ENCODE assay signal across 8 cellular contexts in the genomic region with DNA sequence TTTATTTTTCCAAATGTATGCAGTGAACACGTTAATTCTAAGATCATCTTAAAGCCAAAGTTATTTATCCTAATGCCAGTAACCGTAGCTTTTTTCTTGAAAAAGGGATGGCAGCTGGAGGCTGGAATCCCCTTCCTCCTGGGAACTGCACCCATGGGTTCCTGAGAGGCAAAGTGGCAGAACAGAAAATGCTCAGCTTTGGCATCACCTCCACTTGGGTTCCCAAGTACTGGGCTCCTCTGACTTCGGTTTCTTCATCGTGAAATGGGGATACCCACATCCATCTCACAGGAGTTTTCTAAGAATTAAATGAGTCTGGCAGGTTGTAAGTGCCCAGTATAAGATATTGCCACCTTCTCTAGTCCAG. TPM values are rescaled to one million over a fixed set of nuclear protein-coding genes. Genes with fewer than 3 reads are reported as not detected.
DNase-seq lines count a peak whose midpoint lies in the region; ATAC-seq, FAIRE-seq and TF ChIP-seq lines count a peak whose summit lies in the region.

No MANE protein-coding gene starts in this region.

- 56% methylated on average over 4 of the region's 4 CpGs for WGBS in hepatocyte (ENCODE audit: low lambda C conversion rate, missing lambda C conversion rate)

- TF ChIP-seq CTCF in hepatocyte (IDR thresholded peaks at IDR 0.05; ENCODE audit: poor library complexity): no peak

- no peak for TF ChIP-seq POLR2A in GM12891 (IDR thresholded peaks at IDR 0.05; ENCODE audit: low read depth, low read length)

- H3K79me2 ChIP-seq in hepatocyte: no peaks in the 10 kb centered on the region

- CTCF ChIA-PET in T-cell (lab: Charles Lee): interaction anchor here (0.6 to 1.1 kb wide), 2 partner anchors 73 to 1325 kb away, joined by 4 read pairs; a partner anchor contains a TSS

- H3K9me3 Mint-ChIP-seq in T-cell: no peaks in the 10 kb centered on the region

- H3K4me3 ChIP-seq in hepatocyte: peak overlapping the region; percentile 16
- peak overlapping the region; percentile 71 to 83 (median 78) for H3K4me3 ChIP-seq in subcutaneous abdominal adipose tissue (ENCODE audit: low read depth in 1 of 5, low read length in 5 of 5)

- POLR2A ChIA-PET in T-cell (lab: Charles Lee): no interaction called here

- H4K20me1 ChIP-seq in hepatocyte (ENCODE audit: insufficient read depth, poor library complexity, severe bottlenecking): no peaks in the 10 kb centered on the region

- peak overlapping the region; percentile 72 for H2AFZ ChIP-seq in hepatocyte

- H3K27ac ChIP-seq in hepatocyte (no peak overlapping the region), subcutaneous abdominal adipose tissue (ENCODE audit: low read depth, low read length) (no peak overlapping the region)

- no peaks in the 10 kb centered on the region for H3K27me3 ChIP-seq in hepatocyte
- no peaks in the 10 kb centered on the region for H3K27me3 ChIP-seq in subcutaneous abdominal adipose tissue (ENCODE audit: control insufficient read depth in 5 of 5, insufficient read depth in 4 of 5, low read length in 5 of 5)

- H3K4me1 ChIP-seq in hepatocyte (ENCODE audit: insufficient read depth) (no peaks in the 10 kb centered on the region), subcutaneous abdominal adipose tissue (ENCODE audit: control insufficient read depth in 5 of 5, insufficient read depth in 5 of 5, low read length in 5 of 5) (peaks cover 0 to 12% (median 8%) of the 10 kb centered on the region in 5 donors)

- no peak for DNase-seq in GM12891 (ENCODE audit: insufficient read length, low spot score)
- DNase-seq in T-cell: no peak
- DNase-seq in hepatocyte (ENCODE audit: low spot score): no peak
- DNase-seq in SKM-1 (lab: John Stamatoyannopoulos, UW; ENCODE audit: unreplicated experiment): no peak
- DNase-seq in midbrain (lab: John Stamatoyannopoulos, UW): no peak

- peak overlapping the region; percentile 79 to 83 (median 80) for H3K4me3 Mint-ChIP-seq in T-cell

- H3K9me3 ChIP-seq in hepatocyte (ENCODE audit: low read depth): no peaks in the 10 kb centered on the region
- no peaks in the 10 kb centered on the region for H3K9me3 ChIP-seq in subcutaneous abdominal adipose tissue (ENCODE audit: control insufficient read depth in 5 of 5, low read length in 5 of 5)

- peak overlapping the region; percentile 84 to 86 for H3K27ac Mint-ChIP-seq in T-cell

- H3K36me3 Mint-ChIP-seq in T-cell: no peaks in the 10 kb centered on the region

- peaks cover 17 to 26% (median 20%) of the 10 kb centered on the region in 3 donors for H3K4me1 Mint-ChIP-seq in T-cell

- H3K36me3 ChIP-seq in hepatocyte (replicated peaks; ENCODE audit: insufficient read depth, low read depth) (no peaks in the 10 kb centered on the region), subcutaneous abdominal adipose tissue (ENCODE audit: control insufficient read depth in 5 of 5, insufficient read depth in 5 of 5, low read length in 5 of 5) (no peaks in the 10 kb centered on the region)

- H3K4me2 ChIP-seq in hepatocyte: peak overlapping the region; percentile 86

- ATAC-seq in HG02571 (IDR thresholded peaks at IDR 0.05; ENCODE audit: unreplicated experiment) (peak; percentile 31), T-cell (replicated peaks in 1 of 4) (peak in 3 of 4 experiments; percentile 13 to 27 (median 14)), GM19467 (IDR thresholded peaks at IDR 0.05; ENCODE audit: unreplicated experiment) (no peak)

- H3K27me3 Mint-ChIP-seq in T-cell: peaks cover 0 to 1% of the 10 kb centered on the region in 2 donors

- FAIRE-seq in GM12891 (lab: Jason Lieb, UNC): peak; percentile 23

- H3K9ac ChIP-seq in subcutaneous abdominal adipose tissue (ENCODE audit: low read length in 5 of 5): peak overlapping the region in 4 of 5 donors; percentile 25 to 80 (median 72)

- no peaks in the 10 kb centered on the region for H3K9me2 ChIP-seq in hepatocyte (replicated peaks; ENCODE audit: insufficient read depth)

TF ChIP-seq in GM12891, 5 proteins besides CTCF, POLR2A, EP300 and RAD21:
- TF ChIP-seq TAF1 (IDR thresholded peaks at IDR 0.05; ENCODE audit: low read depth, low read length) (no peak), PAX5 (IDR thresholded peaks at IDR 0.05; ENCODE audit: insufficient read depth, low read length, severe bottlenecking) (no peak), POU2F2 (IDR thresholded peaks at IDR 0.05; ENCODE audit: low read depth, low read length) (no peak), SPI1 (IDR thresholded peaks at IDR 0.05; ENCODE audit: low read depth, low read length) (no peak), POLR2AphosphoS5 (IDR thresholded peaks at IDR 0.05; ENCODE audit: low read depth, low read length) (no peak)
TF ChIP-seq in GM12891: peak in this region for 0.

RNA-seq across cellular contexts. Expression of a gene that starts 6.2 kb away (rescaled TPM):
- 0.05 TPM for polyA plus RNA-seq in GM12891 (2012; ENCODE audit: low read depth, missing spikeins)
- 1 to 10 TPM in 3 of 5 donors, under 1 TPM in 2; 0.47 to 2.7 (median 1.3) TPM for total RNA-seq in T-cell
- not detected in 2 replicates for total RNA-seq in hepatocyte
- 0.07 TPM in 1 of 2 replicates, not detected in the other for polyA plus RNA-seq in hepatocyte

RNA-seq across cellular contexts. Expression of a gene that starts 18.7 kb away (rescaled TPM):
- not detected for polyA plus RNA-seq in GM12891 (2012; ENCODE audit: low read depth, missing spikeins)
- under 1 TPM in 2 of 5 donors, not detected in 3; 0.63 to 0.93 TPM for total RNA-seq in T-cell
- total RNA-seq in hepatocyte: not detected in 2 replicates
- polyA plus RNA-seq in hepatocyte: not detected in 2 replicates

RNA-seq across cellular contexts. Expression of a gene that starts 26.0 kb away (rescaled TPM):
- polyA plus RNA-seq in GM12891 (2012; ENCODE audit: low read depth, missing spikeins): not detected
- not detected for total RNA-seq in T-cell
- total RNA-seq in hepatocyte: not detected in 2 replicates
- polyA plus RNA-seq in hepatocyte: not detected in 2 replicates

RNA-seq across cellular contexts. Expression of a gene that starts 34.3 kb away (rescaled TPM):
- not detected for polyA plus RNA-seq in GM12891 (2012; ENCODE audit: low read depth, missing spikeins)
- total RNA-seq in T-cell (not detected), hepatocyte (not detected in 2 replicates)
- polyA plus RNA-seq in hepatocyte: not detected in 2 replicates
